Comparison of ENCODE assay signal across 9 cellular contexts in genomic region chr5:56818409-56819026, GRCh38. TPM values are rescaled to one million over a fixed set of nuclear protein-coding genes. Genes with fewer than 3 reads are reported as not detected.
DNase-seq lines count a peak whose midpoint lies in the region; ATAC-seq, FAIRE-seq and TF ChIP-seq lines count a peak whose summit lies in the region.
"Had no signal": no experiment of that assay in that cellular context is flagged by ENCODE, and none has a peak within 500 bp of the region (broad histone marks: within the 10 kb centered on the region; RNA-seq: fewer than 3 reads in every experiment).

No MANE protein-coding gene starts in this region.

- peak overlapping the region; percentile 97 for H3K27ac Mint-ChIP-seq in CD4-positive, alpha-beta T cell
- peak overlapping the region; percentile 92 to 98 (median 95) for H3K27ac Mint-ChIP-seq in naive B cell

- H3K36me3 Mint-ChIP-seq in CD4-positive, alpha-beta T cell (ENCODE audit: low read depth): peaks cover 59% of the 10 kb centered on the region
- H3K36me3 Mint-ChIP-seq in naive B cell: peaks cover 6 to 22% of the 10 kb centered on the region in 2 donors

- FAIRE-seq in bronchial epithelial cell (lab: Jason Lieb, UNC): no peak

- H3K9me3 Mint-ChIP-seq in CD4-positive, alpha-beta T cell: no peaks in the 10 kb centered on the region
- H3K9me3 Mint-ChIP-seq in naive B cell: no peaks in the 10 kb centered on the region

- peak overlapping the region; percentile 99 for H3K4me3 Mint-ChIP-seq in CD4-positive, alpha-beta T cell
- peak overlapping the region; percentile 80 to 100 (median 92) for H3K4me3 Mint-ChIP-seq in naive B cell

- DNase-seq in CD4-positive, alpha-beta T cell: no peak
- DNase-seq in Kasumi-1 (lab: John Stamatoyannopoulos, UW) (peak; percentile 21 to 50), bronchial epithelial cell (ENCODE audit: low read depth) (peak; percentile 37), naive B cell (no peak), kidney glomerular epithelial cell (lab: John Stamatoyannopoulos, UW) (no peak), NCI-H1694 treated with DMSO at 0.1 percent for 48 hours (lab: John Stamatoyannopoulos, UW) (no peak)
- DNase-seq: activated CD4-positive, alpha-beta T cell treated with anti-CD3 and anti-CD28 coated beads for 48 hours had no signal

- peak overlapping the region; percentile 25 for H3K27ac ChIP-seq in CD4-positive, alpha-beta T cell (ENCODE audit: low read depth, low read length)

- no peaks in the 10 kb centered on the region for H3K36me3 ChIP-seq in bronchial epithelial cell (ENCODE audit: control insufficient read depth, insufficient read depth, low read length)

- no peaks in the 10 kb centered on the region for H3K27me3 ChIP-seq in CD4-positive, alpha-beta T cell (ENCODE audit: control insufficient read depth, insufficient read depth, low read length)
- no peaks in the 10 kb centered on the region for H3K27me3 ChIP-seq in bronchial epithelial cell (ENCODE audit: control insufficient read depth, insufficient read depth, low read length)

- intact Hi-C loops in CD4-positive, alpha-beta T cell (cut with DNase I, micrococcal nuclease): loop anchor here (1.0 to 10.0 kb wide), 9 partner anchors 9 to 824 kb away; partner anchors contain the start of genes GPBP1 (in 2 of the 2) and IL6ST (in 1 of the 2)

- POLR2A ChIA-PET in CD4-positive, alpha-beta T cell (lab: Charles Lee): interaction anchor here (0.6 to 1.5 kb wide), 4 partner anchors 10 to 338 kb away, joined by 3 to 10 read pairs (median 4); no protein-coding TSS in a partner anchor

- no peaks in the 10 kb centered on the region for H3K9me3 ChIP-seq in CD4-positive, alpha-beta T cell (ENCODE audit: control insufficient read depth, low read length)

- no peak overlapping the region for H3K4me3 ChIP-seq in bronchial epithelial cell (ENCODE audit: low read depth, low read length)

- CTCF ChIA-PET in CD4-positive, alpha-beta T cell (lab: Charles Lee): interaction anchor here (0.9 to 3.2 kb wide), 4 partner anchors 9 to 24 kb away, joined by 3 to 16 read pairs (median 4); no protein-coding TSS in a partner anchor

- no peak for ATAC-seq in CD4-positive, alpha-beta T cell (ENCODE audit: poor library complexity)
- no peak for ATAC-seq in naive B cell (ENCODE audit: low read depth in 2 of 2)
- no peak for ATAC-seq in HG02610 (IDR thresholded peaks at IDR 0.05; ENCODE audit: unreplicated experiment)
- ATAC-seq in HG02588 (IDR thresholded peaks at IDR 0.05; ENCODE audit: unreplicated experiment): no peak

- H3K27me3 Mint-ChIP-seq in CD4-positive, alpha-beta T cell: no peaks in the 10 kb centered on the region
- no peaks in the 10 kb centered on the region for H3K27me3 Mint-ChIP-seq in naive B cell

- H3K4me1 Mint-ChIP-seq in CD4-positive, alpha-beta T cell (ENCODE audit: low read depth): peaks cover 64% of the 10 kb centered on the region
- peaks cover 57 to 64% (median 62%) of the 10 kb centered on the region in 3 donors for H3K4me1 Mint-ChIP-seq in naive B cell

- peak; percentile 33 for TF ChIP-seq CTCF in CD4-positive, alpha-beta T cell (IDR thresholded peaks at IDR 0.05)
- TF ChIP-seq CTCF in bronchial epithelial cell (IDR thresholded peaks at IDR 0.05; ENCODE audit: insufficient read depth, low read length, severe bottlenecking): no peak

RNA-seq across cellular contexts. Expression of gene MAP3K1, which starts 3.2 kb away (rescaled TPM):
- total RNA-seq in CD4-positive, alpha-beta T cell: 10 to 100 TPM; 59.4 to 62.5 TPM
- total RNA-seq in bronchial epithelial cell: 9.3 and 10.3 TPM in 2 replicates
- polyA plus RNA-seq in naive B cell (ENCODE audit: low read depth in 6 of 6): 100 to 1,000 TPM in 1 of 6 donors, 10 to 100 TPM in 5; 39.8 to 106 (median 90.2) TPM

Comparison
In these comparisons a context has a peak if more than half of its experiments do, and no peak if none do; other contexts are left out.
1. DNase-seq: peak in Kasumi-1 (2 of 2) and bronchial epithelial cell (single experiment); none in CD4-positive, alpha-beta T cell (0 of 10), naive B cell (single experiment), kidney glomerular epithelial cell (single experiment) and NCI-H1694 treated with DMSO at 0.1 percent for 48 hours (single experiment).